Comparison of ENCODE assay signal across 17 cellular contexts in the genomic region with DNA sequence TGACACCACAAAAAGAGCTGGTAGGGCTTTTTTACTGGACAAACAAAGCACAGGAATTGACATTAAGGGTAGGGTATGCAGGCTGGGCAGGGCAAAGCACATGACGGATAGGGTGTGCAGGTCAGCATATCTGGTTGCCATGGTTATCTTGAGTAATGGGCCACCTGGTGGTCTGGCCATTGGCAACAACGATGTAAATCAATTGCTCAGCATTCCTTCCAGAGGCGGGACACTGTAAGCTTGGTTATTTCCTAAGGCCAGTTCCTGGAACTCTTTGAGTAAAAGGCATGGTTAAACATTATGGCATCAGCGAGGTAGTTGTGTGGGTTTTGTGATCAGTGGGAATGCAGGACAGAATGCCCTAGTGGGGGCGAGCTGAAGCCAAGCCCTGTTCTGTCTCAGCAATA.
DNase-seq lines count a peak whose midpoint lies in the region; ATAC-seq, FAIRE-seq and TF ChIP-seq lines count a peak whose summit lies in the region.
"Had no signal": no experiment of that assay in that cellular context is flagged by ENCODE, and none has a peak within 500 bp of the region (broad histone marks: within the 10 kb centered on the region; RNA-seq: fewer than 3 reads in every experiment).

No MANE protein-coding gene starts in this region.

- FAIRE-seq in small intestine (lab: Jason Lieb, UNC) = no peak

- no peak for ATAC-seq in activated CD4-positive, CD25-positive, alpha-beta regulatory T cell treated with anti-CD3 and anti-CD28 coated beads, Interleukin-2, amount 50 U/mL, for 24 hours
- ATAC-seq in GM21576 (IDR thresholded peaks at IDR 0.05; ENCODE audit: unreplicated experiment) = no peak

- H3K27me3 ChIP-seq in small intestine (ENCODE audit: control insufficient read depth in 2 of 2, insufficient read depth in 2 of 2, low read length in 2 of 2) = no peaks in the 10 kb centered on the region
- H3K27me3 ChIP-seq: transverse colon had no signal

- DNase-seq in HuH-7.5 (ENCODE audit: low spot score) (peak; percentile 14), cardiac fibroblast (ENCODE audit: low read depth in 2 of 2) (peak; percentile 41 to 60), kidney glomerular epithelial cell (lab: John Stamatoyannopoulos, UW) (peak; percentile 40), small intestine (peak; percentile 23), cerebellar nuclear complex (lab: John Stamatoyannopoulos, UW) (no peak), NCI-H2029 (lab: John Stamatoyannopoulos, UW) (no peak)
- DNase-seq: activated CD4-positive, alpha-beta T cell treated with anti-CD3 and anti-CD28 coated beads for 1 hour; activated gamma-delta T cell treated with Interleukin-2 at 50 U/mL for 16 hours; effector CD4-positive, alpha-beta T cell; immature natural killer cell; KG1; NCI-H2227 treated with DMSO at 0.1 percent for 48 hours; posterior cingulate gyrus; Right ventricle myocardium superior; transverse colon had no signal

- H3K4me3 ChIP-seq in cardiac fibroblast (replicated peaks in 1 of 2; ENCODE audit: low read depth in 2 of 2, low read length in 2 of 2) (no peak overlapping the region), small intestine (ENCODE audit: low read depth in 1 of 2, low read length in 2 of 2) (no peak overlapping the region)
- H3K4me3 ChIP-seq: transverse colon had no signal

- 45 to 63% (median 55%) methylated on average over 5 of the region's 5 CpGs for WGBS in small intestine, 3 donors

- H3K4me1 ChIP-seq in small intestine (ENCODE audit: control insufficient read depth in 2 of 2, insufficient read depth in 1 of 2, low read depth in 1 of 2, low read length in 1 of 2) = no peaks in the 10 kb centered on the region

- no peaks in the 10 kb centered on the region for H3K36me3 ChIP-seq in small intestine (ENCODE audit: control insufficient read depth in 2 of 2, insufficient read depth in 2 of 2, low read length in 2 of 2)
- H3K36me3 ChIP-seq: transverse colon had no signal

- TF ChIP-seq CTCF in cardiac fibroblast (IDR thresholded peaks at IDR 0.05; ENCODE audit: low read depth, low read length) = no peak

- H3K27ac ChIP-seq in small intestine (ENCODE audit: low read depth in 1 of 2, low read length in 1 of 2) = no peak overlapping the region
- H3K27ac ChIP-seq: transverse colon had no signal

- no peaks in the 10 kb centered on the region for H3K9me3 ChIP-seq in small intestine (ENCODE audit: control insufficient read depth, low read depth)
- H3K9me3 ChIP-seq: transverse colon had no signal

Comparison
In these comparisons a context has a peak if more than half of its experiments do, and no peak if none do; other contexts are left out.
1. DNase-seq: peak in HuH-7.5 (single experiment), cardiac fibroblast (2 of 2), kidney glomerular epithelial cell (single experiment) and small intestine (single experiment); none in cerebellar nuclear complex (0 of 2) and NCI-H2029 (single experiment).